Comparison of ENCODE assay signal across 8 cellular contexts in the genomic region with DNA sequence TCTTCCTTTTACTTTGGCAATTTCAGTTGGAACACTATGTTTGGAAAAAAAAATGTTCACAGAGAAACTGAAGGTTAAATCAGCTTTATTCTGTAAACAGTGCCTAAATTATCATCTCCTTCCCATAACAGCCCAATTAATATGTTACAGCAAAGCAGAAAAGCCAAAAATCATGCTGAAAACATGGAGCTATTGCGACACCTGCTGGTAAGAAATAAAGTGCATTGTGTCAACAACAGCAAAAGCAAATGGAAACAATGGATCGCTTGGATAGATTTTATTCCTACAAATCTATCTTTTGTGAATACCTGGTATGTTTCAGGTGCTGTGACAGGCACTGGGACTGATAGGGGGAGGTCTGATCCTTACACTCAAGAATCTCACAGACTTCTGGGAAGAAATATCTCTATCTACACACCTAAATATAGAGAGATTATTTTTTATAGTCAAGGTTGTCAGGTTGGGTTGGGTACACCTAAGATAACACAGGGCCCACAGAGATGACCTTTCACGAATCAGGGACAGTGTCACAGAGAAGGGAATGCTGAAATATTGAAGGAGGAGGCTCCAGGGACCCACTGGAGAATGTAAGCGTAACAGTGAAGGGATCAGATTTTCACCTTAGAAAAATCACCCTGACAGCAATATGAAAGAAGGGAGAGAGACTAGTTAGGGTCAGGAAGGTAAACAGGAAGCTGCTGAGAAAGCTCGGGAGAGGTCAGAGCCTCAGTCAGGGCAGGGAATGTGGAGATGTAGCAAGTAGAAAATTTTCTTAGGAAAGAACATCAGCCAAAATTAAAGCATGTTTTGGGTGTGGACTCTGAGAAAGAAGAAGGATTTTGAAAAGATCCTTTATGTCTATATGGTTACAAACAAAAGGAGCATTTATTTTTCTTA. TPM values are rescaled to one million over a fixed set of nuclear protein-coding genes. Genes with fewer than 3 reads are reported as not detected.
DNase-seq lines count a peak whose midpoint lies in the region; ATAC-seq and TF ChIP-seq lines count a peak whose summit lies in the region.

No MANE protein-coding gene starts in this region.

- H3K36me3 Mint-ChIP-seq in GM23338 (ENCODE audit: low read depth) (no peaks in the 10 kb centered on the region), chondrocyte (ENCODE audit: low read depth) (no peaks in the 10 kb centered on the region)

- ATAC-seq in Right ventricle myocardium superior (ENCODE audit: poor library complexity) (peak; percentile 73), right cardiac atrium (no peak), GM23338 (peak; percentile 82)

- 14% methylated on average over 5 of the region's 5 CpGs for WGBS in right cardiac atrium
- WGBS in tibial nerve, 2 donors: 1 to 4% methylated on average over 5 of the region's 5 CpGs

- TF ChIP-seq POLR2A in tibial nerve (IDR thresholded peaks at IDR 0.05): no peak

- no peak for TF ChIP-seq EP300 in tibial nerve (IDR thresholded peaks at IDR 0.05)

- H4K20me1 ChIP-seq in GM23338 (replicated peaks; ENCODE audit: insufficient read depth): no peaks in the 10 kb centered on the region
- H4K20me1 ChIP-seq in SU-DHL-6 (ENCODE audit: low read depth, low read length): no peaks in the 10 kb centered on the region

- H3K27me3 ChIP-seq in right cardiac atrium (ENCODE audit: control insufficient read depth, insufficient read depth) (no peaks in the 10 kb centered on the region), GM23338 (ENCODE audit: insufficient read depth) (no peaks in the 10 kb centered on the region), SU-DHL-6 (ENCODE audit: low read length) (no peaks in the 10 kb centered on the region), tibial nerve (no peaks in the 10 kb centered on the region)

- H3K9me3 Mint-ChIP-seq in GM23338: no peaks in the 10 kb centered on the region
- H3K9me3 Mint-ChIP-seq in chondrocyte (ENCODE audit: low read depth): no peaks in the 10 kb centered on the region

- no peaks in the 10 kb centered on the region for H3K9me2 ChIP-seq in GM23338 (ENCODE audit: insufficient read depth)
- H3K9me2 ChIP-seq in SU-DHL-6 (replicated peaks; ENCODE audit: insufficient read depth, low read length): no peaks in the 10 kb centered on the region

- H3K79me2 ChIP-seq in GM23338 (replicated peaks; ENCODE audit: insufficient read depth) (no peaks in the 10 kb centered on the region), SU-DHL-6 (ENCODE audit: insufficient read depth, low read length) (no peaks in the 10 kb centered on the region)

- no peak overlapping the region for H3K9ac ChIP-seq in SU-DHL-6 (ENCODE audit: low read length)

- H3F3A ChIP-seq in GM23338 (replicated peaks; ENCODE audit: low read depth) (no peaks in the 10 kb centered on the region), SU-DHL-6 (ENCODE audit: insufficient read depth) (no peaks in the 10 kb centered on the region)

- H3K9me3 ChIP-seq in right cardiac atrium (ENCODE audit: control insufficient read depth, low read length): no peaks in the 10 kb centered on the region
- H3K9me3 ChIP-seq in SU-DHL-6 (ENCODE audit: insufficient read depth, low read length): no peaks in the 10 kb centered on the region
- no peaks in the 10 kb centered on the region for H3K9me3 ChIP-seq in tibial nerve

- H3K4me1 ChIP-seq in right cardiac atrium (ENCODE audit: control insufficient read depth, insufficient read depth, low read length): no peaks in the 10 kb centered on the region
- H3K4me1 ChIP-seq in GM23338 (ENCODE audit: insufficient read depth): no peaks in the 10 kb centered on the region
- H3K4me1 ChIP-seq in tibial nerve: no peaks in the 10 kb centered on the region

- no peak overlapping the region for H3K27ac ChIP-seq in right cardiac atrium (ENCODE audit: low read length)
- H3K27ac ChIP-seq in GM23338 (ENCODE audit: low read depth): no peak overlapping the region
- no peak overlapping the region for H3K27ac ChIP-seq in SU-DHL-6 (ENCODE audit: low read depth, low read length)
- no peak overlapping the region for H3K27ac ChIP-seq in tibial nerve

- H3K4me3 ChIP-seq in right cardiac atrium (ENCODE audit: low read length): no peak overlapping the region
- H3K4me3 ChIP-seq in GM23338: no peak overlapping the region
- H3K4me3 ChIP-seq in SU-DHL-6 (ENCODE audit: insufficient read depth, low read length, poor library complexity, severe bottlenecking): no peak overlapping the region
- H3K4me3 ChIP-seq in tibial nerve: no peak overlapping the region

- H3K4me1 Mint-ChIP-seq in GM23338 (peaks cover 9% of the 10 kb centered on the region), chondrocyte (ENCODE audit: low read depth) (no peaks in the 10 kb centered on the region)

- DNase-seq in Right ventricle myocardium superior: no peak
- no peak for DNase-seq in right cardiac atrium
- DNase-seq in GM23338 (ENCODE audit: low spot score): peak; percentile 84
- peak; percentile 57 for DNase-seq in NCI-H1105 (lab: John Stamatoyannopoulos, UW)
- no peak for DNase-seq in chondrocyte (ENCODE audit: low spot score)
- DNase-seq in medulla oblongata (ENCODE audit: extremely low spot score): peak; percentile 83
- peak in 1 of 2 donors; percentile 78 for DNase-seq in tibial nerve (ENCODE audit: low spot score in 2 of 2)

- H3K27ac Mint-ChIP-seq in GM23338 (peak overlapping the region; percentile 84), chondrocyte (ENCODE audit: unreplicated experiment) (no peak overlapping the region)

- H3K4me2 ChIP-seq in GM23338 (no peak overlapping the region), SU-DHL-6 (ENCODE audit: low read depth, low read length, poor library complexity, severe bottlenecking) (peak overlapping the region; percentile 11)

- intact Hi-C loops in Right ventricle myocardium superior (cut with DNase I) (no loop called here), right cardiac atrium (cut with DNase I) (no loop called here)

- H3K27me3 Mint-ChIP-seq in GM23338 (ENCODE audit: insufficient read depth, low read depth, poor library complexity) (no peaks in the 10 kb centered on the region), chondrocyte (ENCODE audit: low read depth) (peaks cover 16% of the 10 kb centered on the region)

- no peak overlapping the region; the same call in 2 of the 3 replicates for H3K4me3 Mint-ChIP-seq in GM23338
- no peak overlapping the region for H3K4me3 Mint-ChIP-seq in chondrocyte (ENCODE audit: unreplicated experiment)

- TF ChIP-seq CTCF in GM23338 (conservative IDR thresholded peaks at IDR 0.05; ENCODE audit: low read depth in 2 of 2) (peak; percentile 93 to 99), SU-DHL-6 (IDR thresholded peaks at IDR 0.05; ENCODE audit: insufficient read depth, low read length, poor library complexity, severe bottlenecking) (peak; percentile 70), chondrocyte (IDR thresholded peaks at IDR 0.05) (peak; percentile 95), tibial nerve (IDR thresholded peaks at IDR 0.05) (peak; percentile 60 to 81 (median 76))

- no peaks in the 10 kb centered on the region for H3K36me3 ChIP-seq in GM23338 (ENCODE audit: insufficient read depth)
- no peaks in the 10 kb centered on the region for H3K36me3 ChIP-seq in SU-DHL-6 (ENCODE audit: low read length)
- no peaks in the 10 kb centered on the region for H3K36me3 ChIP-seq in tibial nerve

- H2AFZ ChIP-seq in GM23338 (peak overlapping the region; percentile 5; the same call in 1 of the 2 replicates), SU-DHL-6 (ENCODE audit: low read depth, low read length, severe bottlenecking) (peak overlapping the region; percentile 65)

TF ChIP-seq in GM23338, 12 proteins besides CTCF, POLR2A, EP300 and RAD21:
- TF ChIP-seq EZH2phosphoT487 (IDR thresholded peaks at IDR 0.05; ENCODE audit: unreplicated experiment): no peak
- no peak for TF ChIP-seq ETS1 (IDR thresholded peaks at IDR 0.05)
TF ChIP-seq in GM23338: peak in this region for 0.

RNA-seq across cellular contexts. Expression of gene ERICH3, which starts 16.5 kb away (rescaled TPM):
- total RNA-seq in Right ventricle myocardium superior: not detected
- total RNA-seq in right cardiac atrium: not detected
- polyA plus RNA-seq in right cardiac atrium: 0.07 TPM
- not detected in 2 replicates for total RNA-seq in GM23338 (2014; rRNA removed; shearing (Covaris generic))
- polyA plus RNA-seq in GM23338 (2016; fragmentation: Nextera tagmentation; extraction: Ambion mirVana): not detected in 2 replicates
- not detected in 3 replicates for total RNA-seq in chondrocyte
- total RNA-seq in tibial nerve: under 1 TPM; 0.20 to 0.30 (median 0.21) TPM

RNA-seq across cellular contexts. Expression of gene CRYZ, which starts 42.8 kb away (rescaled TPM):
- total RNA-seq in Right ventricle myocardium superior: 37.5 TPM
- 10 to 100 TPM; 26.6 to 51.1 (median 40.0) TPM for total RNA-seq in right cardiac atrium
- 22.2 TPM for polyA plus RNA-seq in right cardiac atrium
- 45.7 and 57.2 TPM in 2 replicates for total RNA-seq in GM23338 (2014; rRNA removed; shearing (Covaris generic))
- 52.9 and 57.8 TPM in 2 replicates for polyA plus RNA-seq in GM23338 (2016; fragmentation: Nextera tagmentation; extraction: Ambion mirVana)
- total RNA-seq in chondrocyte: 4.8 to 8.5 TPM (median 6.7 TPM) in 3 replicates
- total RNA-seq in tibial nerve: 10 to 100 TPM; 16.1 to 39.5 (median 23.6) TPM

RNA-seq across cellular contexts. Expression of gene TYW3, which starts 42.9 kb away (rescaled TPM):
- total RNA-seq in Right ventricle myocardium superior (18.5 TPM), right cardiac atrium (10 to 100 TPM; 22.3 to 25.1 (median 24.0) TPM), chondrocyte (3.6 to 7.3 TPM (median 4.3 TPM) in 3 replicates), tibial nerve (10 to 100 TPM; 11.1 to 14.6 (median 13.3) TPM)
- polyA plus RNA-seq in right cardiac atrium (18.7 TPM), GM23338 (2016; fragmentation: Nextera tagmentation; extraction: Ambion mirVana) (66.8 and 69.7 TPM in 2 replicates)
- 28.3 and 29.6 TPM in 2 replicates for total RNA-seq in GM23338 (2014; rRNA removed; shearing (Covaris generic))

Comparison
In these comparisons a context has a peak if more than half of its experiments do, and no peak if none do; other contexts are left out.
1. ATAC-seq: peak in Right ventricle myocardium superior (single experiment) and GM23338 (single experiment); none in right cardiac atrium (0 of 2).
2. DNase-seq: peak in GM23338 (single experiment), NCI-H1105 (single experiment) and medulla oblongata (single experiment); none in Right ventricle myocardium superior (single experiment), right cardiac atrium (0 of 3) and chondrocyte (single experiment).
3. Peak in every context shown above with its lines, with median percentiles within 50 percentile points of each other: CTCF ChIP-seq.